In genomic region chrX:30971761-30972603, GRCh38 we compare ENCODE assay signal across 7 cellular contexts.
A peak's percentile ranks its signal among the peaks of the same experiment; 100 is the strongest.
DNase-seq lines count a peak whose midpoint lies in the region; ATAC-seq and TF ChIP-seq lines count a peak whose summit lies in the region.

No MANE protein-coding gene starts in this region.

- ATAC-seq in GM21390 (IDR thresholded peaks at IDR 0.05; ENCODE audit: unreplicated experiment) = peak; percentile 96
- ATAC-seq in stimulated activated naive CD8-positive, alpha-beta T cell treated with anti-CD3 and anti-CD28 coated beads, Interleukin-15, Interleukin-2, amounts not matched to agents 100 U/mL and 50 U/mL, for 24 hours = peak; percentile 63

- H3K27ac ChIP-seq in HL-60 (replicated peaks) (no peak overlapping the region), RWPE1 (no peak overlapping the region)

- CTCF ChIA-PET in RWPE1 (lab: Yijun Ruan, JAX) = interaction anchor here (0.6 kb wide), 2 partner anchors 66 to 377 kb away, joined by 3 to 5 read pairs; no protein-coding TSS in a partner anchor

- POLR2A ChIA-PET in RWPE1 (lab: Yijun Ruan, JAX; ENCODE audit: low non-redundant PET) = no interaction called here

- no peak overlapping the region for H3K4me3 ChIP-seq in HL-60 (replicated peaks; ENCODE audit: insufficient read depth, low read length)
- peak overlapping the region in 1 of 2 donors; percentile 21 for H3K4me3 ChIP-seq in cardiac fibroblast (replicated peaks in 1 of 2; ENCODE audit: low read depth in 2 of 2, low read length in 2 of 2)

- no peaks in the 10 kb centered on the region for H3K27me3 ChIP-seq in HL-60 (ENCODE audit: insufficient read depth, poor library complexity, severe bottlenecking)

- DNase-seq in GM03348 (ENCODE audit: low spot score) = peak; percentile 52
- peak in 1 of 2 experiments; percentile 37 for DNase-seq in HL-60 (ENCODE audit: low read depth in 1 of 2, low spot score in 1 of 2)
- peak; percentile 7 for DNase-seq in RWPE1 (ENCODE audit: low spot score)
- peak; percentile 51 to 60 for DNase-seq in cardiac fibroblast (ENCODE audit: low read depth in 2 of 2)
- DNase-seq in kidney glomerular epithelial cell (lab: John Stamatoyannopoulos, UW) = peak; percentile 12
- DNase-seq in stimulated activated naive CD8-positive, alpha-beta T cell treated with anti-CD3 and anti-CD28 coated beads, Interleukin-15, Interleukin-2, amounts not matched to agents 100 U/mL and 50 U/mL, for 24 hours = peak; percentile 4

- TF ChIP-seq CTCF in HL-60 (IDR thresholded peaks at IDR 0.05; ENCODE audit: insufficient read depth, low read length) = peak; percentile 51
- TF ChIP-seq CTCF in RWPE1 (conservative IDR thresholded peaks at IDR 0.05; ENCODE audit: low read depth) = peak; percentile 48
- TF ChIP-seq CTCF in cardiac fibroblast (IDR thresholded peaks at IDR 0.05; ENCODE audit: low read depth, low read length) = peak; percentile 66
